9 cellular contexts compared by ENCODE assay signal in the genomic region with DNA sequence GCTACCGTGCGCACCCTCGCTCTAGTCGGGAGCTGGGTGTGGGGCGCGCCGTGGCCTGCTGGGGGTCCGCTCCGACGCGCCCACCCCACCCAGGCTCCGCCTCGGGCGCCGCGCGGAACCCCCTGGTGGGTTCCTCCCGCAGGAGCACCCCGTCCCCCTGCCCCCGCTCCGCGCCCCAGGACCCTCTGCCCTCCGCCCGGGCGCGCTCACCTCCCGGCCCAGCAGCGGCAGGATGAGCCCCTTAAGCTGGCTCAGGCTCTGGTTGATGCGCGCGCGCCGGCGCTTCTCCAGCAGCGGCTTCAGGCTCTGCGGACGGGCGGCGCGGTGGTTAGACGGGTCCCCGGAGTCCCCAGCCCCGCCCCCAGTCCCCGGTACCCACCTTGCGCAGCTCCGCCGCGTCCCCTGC. TPM values are rescaled to one million over a fixed set of nuclear protein-coding genes. Genes with fewer than 3 reads are reported as not detected.
DNase-seq lines count a peak whose midpoint lies in the region; ATAC-seq and TF ChIP-seq lines count a peak whose summit lies in the region.
"Had no signal": no experiment of that assay in that cellular context is flagged by ENCODE, and none has a peak within 500 bp of the region (broad histone marks: within the 10 kb centered on the region; RNA-seq: fewer than 3 reads in every experiment).

No MANE protein-coding gene starts in this region.

- no peak overlapping the region for H3K9ac ChIP-seq in HUES48 (ENCODE audit: low read depth, low read length)

- H3K9me3 ChIP-seq in HUES48 (ENCODE audit: control insufficient read depth, insufficient read depth, low read length) = no peaks in the 10 kb centered on the region
- H3K9me3 ChIP-seq in osteoblast (ENCODE audit: low read depth, low read length) = no peaks in the 10 kb centered on the region

- DNase-seq in COLO668 (lab: John Stamatoyannopoulos, UW; ENCODE audit: unreplicated experiment) (peak; percentile 56), epithelial cell of esophagus (ENCODE audit: low read depth) (no peak), osteoblast (ENCODE audit: insufficient read length, low spot score, missing footprints) (peak; percentile 82), CD14-positive monocyte (ENCODE audit: low spot score) (no peak), glomerular visceral epithelial cell (ENCODE audit: extremely low spot score) (no peak)
- no peak for DNase-seq in activated CD4-positive, CD25-positive, alpha-beta regulatory T cell treated with anti-CD3 and anti-CD28 coated beads, Interleukin-2, amount 50 U/mL, for 72 hours

- H2AFZ ChIP-seq in osteoblast (ENCODE audit: low read length) = no peak overlapping the region

- H3K4me3 Mint-ChIP-seq in CD14-positive monocyte = peak overlapping the region in 1 of 2 donors; percentile 72

- H3K36me3 Mint-ChIP-seq in CD14-positive monocyte = no peaks in the 10 kb centered on the region
- H3K36me3 Mint-ChIP-seq: activated naive CD4-positive, alpha-beta T cell treated with anti-CD3 and anti-CD28 coated beads, Interleukin-2, amount 50 U/mL, for 24 hours had no signal

- no peak for TF ChIP-seq CTCF in epithelial cell of esophagus (IDR thresholded peaks at IDR 0.05; ENCODE audit: insufficient read depth, low read depth, low read length, missing control alignments)
- no peak for TF ChIP-seq CTCF in osteoblast (IDR thresholded peaks at IDR 0.05; ENCODE audit: extremely low read depth, low read depth, low read length)
- no peak for TF ChIP-seq CTCF in CD14-positive monocyte (IDR thresholded peaks at IDR 0.05)

- peaks cover 10% of the 10 kb centered on the region for H3K4me1 Mint-ChIP-seq in CD14-positive monocyte

- H3K9me3 Mint-ChIP-seq in CD14-positive monocyte = peaks cover 0 to 13% (median 5%) of the 10 kb centered on the region in 7 donors
- H3K9me3 Mint-ChIP-seq: activated naive CD4-positive, alpha-beta T cell treated with anti-CD3 and anti-CD28 coated beads, Interleukin-2, amount 50 U/mL, for 24 hours had no signal

- intact Hi-C loops in CD14-positive monocyte (cut with micrococcal nuclease) = no loop called here

- no peak overlapping the region for H3K27ac Mint-ChIP-seq in CD14-positive monocyte
- H3K27ac Mint-ChIP-seq: activated naive CD4-positive, alpha-beta T cell treated with anti-CD3 and anti-CD28 coated beads, Interleukin-2, amount 50 U/mL, for 24 hours had no signal

- H4K20me1 ChIP-seq in osteoblast (ENCODE audit: insufficient read depth, low read length) = peaks cover 3% of the 10 kb centered on the region

- ATAC-seq in HG02970 (IDR thresholded peaks at IDR 0.05; ENCODE audit: low FRiP score, unreplicated experiment) = no peak

- peaks cover 73 to 99% (median 77%) of the 10 kb centered on the region in 3 donors for H3K27me3 Mint-ChIP-seq in CD14-positive monocyte (ENCODE audit: low read depth in 3 of 3)

- H3K36me3 ChIP-seq in HUES48 (ENCODE audit: control insufficient read depth, insufficient read depth, low read length) = no peaks in the 10 kb centered on the region
- no peaks in the 10 kb centered on the region for H3K36me3 ChIP-seq in osteoblast (ENCODE audit: insufficient read depth, low read length)

- H3K4me3 ChIP-seq in HUES48 (ENCODE audit: low read depth, low read length) (peak overlapping the region; percentile 56; the same call in 1 of the 2 replicates), epithelial cell of esophagus (ENCODE audit: low read length) (peak overlapping the region; percentile 66), osteoblast (ENCODE audit: insufficient read depth, low read length) (no peak overlapping the region)

- peaks cover 99% of the 10 kb centered on the region for H3K27me3 ChIP-seq in HUES48 (ENCODE audit: control insufficient read depth, insufficient read depth, low read length)
- peaks cover 90% of the 10 kb centered on the region for H3K27me3 ChIP-seq in osteoblast (ENCODE audit: insufficient read depth, low read length)

- peaks cover 14% of the 10 kb centered on the region for H3K4me1 ChIP-seq in HUES48 (ENCODE audit: control insufficient read depth, insufficient read depth, low read length)
- H3K4me1 ChIP-seq in osteoblast (ENCODE audit: insufficient read depth, low read length) = peaks cover 14% of the 10 kb centered on the region

- H3K27ac ChIP-seq in HUES48 (ENCODE audit: low read depth, low read length) (no peak overlapping the region), osteoblast (ENCODE audit: low read depth, low read length) (no peak overlapping the region)

- H3K79me2 ChIP-seq in osteoblast (ENCODE audit: insufficient read depth, low read length) = no peaks in the 10 kb centered on the region

- no peak overlapping the region for H3K4me2 ChIP-seq in osteoblast (ENCODE audit: insufficient read depth, low read length)

RNA-seq across cellular contexts. Expression of gene HES2, which starts 0.3 kb away (rescaled TPM):
- total RNA-seq in osteoblast = not detected in 2 replicates
- polyA plus RNA-seq in CD14-positive monocyte = not detected

RNA-seq across cellular contexts. Expression of gene ESPN, which starts 5.2 kb away (rescaled TPM):
- not detected in 2 replicates for total RNA-seq in osteoblast
- not detected for polyA plus RNA-seq in CD14-positive monocyte

RNA-seq across cellular contexts. Expression of gene ACOT7, which starts 25.8 kb away (rescaled TPM):
- total RNA-seq in osteoblast = 9.1 and 10.9 TPM in 2 replicates
- 1 to 10 TPM in 1 of 2 donors, under 1 TPM in 1; 0.63 to 1.4 TPM for polyA plus RNA-seq in CD14-positive monocyte

RNA-seq across cellular contexts. Expression of gene TNFRSF25, which starts 46.6 kb away (rescaled TPM):
- total RNA-seq in osteoblast = 3.3 and 5.0 TPM in 2 replicates
- under 1 TPM; 0.33 to 0.48 TPM for polyA plus RNA-seq in CD14-positive monocyte

Comparison
In these comparisons a context has a peak if more than half of its experiments do, and no peak if none do; other contexts are left out.
1. DNase-seq: peak in COLO668 (single experiment) and osteoblast (single experiment); none in epithelial cell of esophagus (single experiment), activated CD4-positive, CD25-positive, alpha-beta regulatory T cell treated with anti-CD3 and anti-CD28 coated beads, Interleukin-2, amount 50 U/mL, for 72 hours (single experiment), CD14-positive monocyte (single experiment) and glomerular visceral epithelial cell (single experiment).